In genomic region chr1:2547210-2548067, GRCh38 we compare ENCODE assay signal across 1 cellular context.
TF ChIP-seq lines count a peak whose summit lies in the region.

No MANE protein-coding gene starts in this region.

TF ChIP-seq in HEK293, 187 proteins besides CTCF, POLR2A, EP300 and RAD21 (continued from another document and continues in another):
- peak; percentile 70; the same call in 1 of the 2 replicates for TF ChIP-seq ZNF449 (tag by site-specific recombination; IDR thresholded peaks at IDR 0.05)
- TF ChIP-seq SP7 (tag by site-specific recombination; IDR thresholded peaks at IDR 0.05): no peak; the same call in 1 of the 2 replicates
- TF ChIP-seq ZNF624 (tag by site-specific recombination; IDR thresholded peaks at IDR 0.05): no peak
- no peak for TF ChIP-seq ZSCAN23 (tag by site-specific recombination; IDR thresholded peaks at IDR 0.05)
- TF ChIP-seq ZNF132 (tag by site-specific recombination; IDR thresholded peaks at IDR 0.05; ENCODE audit: borderline replicate concordance): no peak
- TF ChIP-seq ZNF707 (tag by site-specific recombination; IDR thresholded peaks at IDR 0.05): no peak
- TF ChIP-seq ZNF239 (tag by site-specific recombination; IDR thresholded peaks at IDR 0.05): no peak
- no peak for TF ChIP-seq BCL6B (tag by site-specific recombination; IDR thresholded peaks at IDR 0.05)
- TF ChIP-seq ZNF248 (tag by site-specific recombination; IDR thresholded peaks at IDR 0.05): no peak
- no peak for TF ChIP-seq ZNF302 (tag by site-specific recombination; IDR thresholded peaks at IDR 0.05; ENCODE audit: low read depth)
- TF ChIP-seq ZNF214 (tag by site-specific recombination; IDR thresholded peaks at IDR 0.05; ENCODE audit: borderline replicate concordance): no peak
- no peak for TF ChIP-seq SETDB1 (IDR thresholded peaks at IDR 0.05; ENCODE audit: insufficient read length, low read length)
- TF ChIP-seq RBAK (tag by site-specific recombination; IDR thresholded peaks at IDR 0.05): no peak
- no peak for TF ChIP-seq ZFP69B (tag by site-specific recombination; IDR thresholded peaks at IDR 0.05)
- no peak; the same call in 1 of the 2 replicates for TF ChIP-seq ZNF639 (tag by site-specific recombination; IDR thresholded peaks at IDR 0.05)
- TF ChIP-seq ZNF169 (tag by site-specific recombination; IDR thresholded peaks at IDR 0.05): no peak
- no peak for TF ChIP-seq OSR2 (tag by site-specific recombination; IDR thresholded peaks at IDR 0.05)
- no peak for TF ChIP-seq ZBTB11 (tag by site-specific recombination; conservative IDR thresholded peaks at IDR 0.05; ENCODE audit: low read depth)
- no peak for TF ChIP-seq ZNF558 (tag by site-specific recombination; IDR thresholded peaks at IDR 0.05)
- no peak for TF ChIP-seq ZNF549 (tag by site-specific recombination; IDR thresholded peaks at IDR 0.05)
- 0 out of 2 replicates have a peak, but pooled peaks have one; percentile 12 for TF ChIP-seq ZNF501 (tag by site-specific recombination; IDR thresholded peaks at IDR 0.05)
- TF ChIP-seq ZNF529 (tag by site-specific recombination; IDR thresholded peaks at IDR 0.05; ENCODE audit: insufficient replicate concordance): no peak
- TF ChIP-seq ZNF513 (tag by site-specific recombination; IDR thresholded peaks at IDR 0.05): no peak
- TF ChIP-seq INSM2 (tag by site-specific recombination; IDR thresholded peaks at IDR 0.05): 0 out of 2 replicates have a peak, but pooled peaks have one; percentile 22
- no peak for TF ChIP-seq ZNF843 (tag by site-specific recombination; IDR thresholded peaks at IDR 0.05)
- TF ChIP-seq HIC1 (tag by site-specific recombination; IDR thresholded peaks at IDR 0.05): peak; percentile 88; the same call in 1 of the 2 replicates
- TF ChIP-seq ZNF391 (tag by site-specific recombination; IDR thresholded peaks at IDR 0.05; ENCODE audit: borderline replicate concordance, low read depth): 0 out of 2 replicates have a peak, but pooled peaks have one; percentile 44
- TF ChIP-seq ZNF514 (tag by site-specific recombination; IDR thresholded peaks at IDR 0.05): no peak
- TF ChIP-seq KLF8 (tag by site-specific recombination; IDR thresholded peaks at IDR 0.05): 0 out of 2 replicates have a peak, but pooled peaks have one; percentile 8
- no peak for TF ChIP-seq ZNF114 (tag by site-specific recombination; IDR thresholded peaks at IDR 0.05)
- no peak for TF ChIP-seq ZNF19 (tag by site-specific recombination; IDR thresholded peaks at IDR 0.05; ENCODE audit: low read depth)
- no peak for TF ChIP-seq ZNF530 (tag by site-specific recombination; IDR thresholded peaks at IDR 0.05; ENCODE audit: low read depth)
- no peak for TF ChIP-seq REST (tag by site-specific recombination; IDR thresholded peaks at IDR 0.05)
- TF ChIP-seq ZNF658 (tag by site-specific recombination; IDR thresholded peaks at IDR 0.05): no peak
- no peak for TF ChIP-seq PRDM6 (tag by site-specific recombination; IDR thresholded peaks at IDR 0.05)
- TF ChIP-seq TCF7L2 (IDR thresholded peaks at IDR 0.05; ENCODE audit: borderline replicate concordance, low read depth, low read length): no peak
- no peak for TF ChIP-seq ZNF350 (tag by site-specific recombination; IDR thresholded peaks at IDR 0.05)
- no peak for TF ChIP-seq ZNF629 (tag by site-specific recombination; IDR thresholded peaks at IDR 0.05)
- TF ChIP-seq ZNF596 (tag by site-specific recombination; IDR thresholded peaks at IDR 0.05): no peak
- no peak; the same call in 1 of the 2 replicates for TF ChIP-seq ZNF16 (tag by site-specific recombination; IDR thresholded peaks at IDR 0.05; ENCODE audit: low read depth)
- no peak for TF ChIP-seq IKZF3 (tag by site-specific recombination; IDR thresholded peaks at IDR 0.05)
- no peak for TF ChIP-seq ZBTB1 (tag by site-specific recombination; IDR thresholded peaks at IDR 0.05)
